Comparison of ENCODE assay signal across 1 cellular context in the genomic region with DNA sequence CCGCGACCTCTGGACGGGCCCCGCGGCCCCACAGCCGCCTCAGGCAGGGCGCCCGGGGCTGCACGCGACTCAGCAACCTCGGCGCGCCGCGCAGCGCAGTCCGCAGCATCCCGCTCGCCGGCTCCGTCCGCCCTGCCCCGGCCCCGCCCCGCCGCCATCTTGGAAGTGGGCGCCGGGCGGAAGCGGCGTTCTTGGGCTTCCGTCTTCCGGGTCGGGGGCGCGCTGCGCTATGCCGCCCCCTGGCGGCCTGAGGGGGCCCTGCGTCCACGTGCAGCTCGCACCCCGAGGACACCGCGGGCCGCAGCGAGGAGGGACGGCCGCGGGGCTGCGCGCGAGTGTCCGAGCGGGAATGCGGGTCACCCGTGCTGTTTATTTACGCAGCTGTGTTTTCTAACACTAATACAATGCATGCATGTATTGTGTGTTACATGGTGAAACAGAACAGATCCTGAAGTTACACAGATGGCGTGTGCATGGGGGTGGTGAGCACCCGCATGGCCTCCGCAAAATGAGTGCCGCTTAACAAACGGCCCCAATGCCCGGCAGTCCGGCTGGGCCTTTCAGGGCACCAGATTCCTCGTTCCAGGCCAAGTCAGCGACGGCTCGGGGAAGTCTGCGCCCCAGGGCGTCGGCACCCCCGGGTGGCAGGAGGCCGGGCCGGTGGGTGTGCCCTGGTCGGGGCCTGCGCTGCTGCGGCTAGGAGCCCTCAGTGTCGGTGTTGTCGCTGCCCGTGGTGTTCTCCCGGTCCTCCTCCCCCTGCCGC.
A peak's percentile ranks its signal among the peaks of the same experiment; 100 is the strongest.
TF ChIP-seq lines count a peak whose summit lies in the region.

DNLZ (minus strand) TSS at position 139 of the 763 bp plus-strand sequence; CDS start at position 109, 30 bp downstream.

TF ChIP-seq in IMR-90, 13 proteins besides CTCF, POLR2A, EP300 and RAD21:
- TF ChIP-seq USF2 (IDR thresholded peaks at IDR 0.05; ENCODE audit: low read depth, low read length) = peak; percentile 55; the same call in 1 of the 2 replicates
- no peak for TF ChIP-seq NFE2L2 (IDR thresholded peaks at IDR 0.05; ENCODE audit: low read depth, low read length)
- TF ChIP-seq SMC3 (IDR thresholded peaks at IDR 0.05; ENCODE audit: low read depth, low read length) = peak; percentile 51
- no peak for TF ChIP-seq CHD1 (IDR thresholded peaks at IDR 0.05; ENCODE audit: low read depth, low read length)
- peak; percentile 83 for TF ChIP-seq MAZ (IDR thresholded peaks at IDR 0.05; ENCODE audit: borderline replicate concordance, low read depth, low read length)
- TF ChIP-seq FOS (IDR thresholded peaks at IDR 0.05; ENCODE audit: low read depth, low read length) = no peak
- no peak for TF ChIP-seq MAFK (IDR thresholded peaks at IDR 0.05; ENCODE audit: low read depth, low read length)
- no peak for TF ChIP-seq RFX5 (IDR thresholded peaks at IDR 0.05; ENCODE audit: low read depth, low read length)
- TF ChIP-seq MXI1 (IDR thresholded peaks at IDR 0.05; ENCODE audit: borderline replicate concordance, low read depth, low read length) = 0 out of 2 replicates have a peak, but pooled peaks have one; percentile 63
- TF ChIP-seq BHLHE40 (IDR thresholded peaks at IDR 0.05; ENCODE audit: low read depth, low read length) = peak; percentile 98
- TF ChIP-seq RCOR1 (IDR thresholded peaks at IDR 0.05; ENCODE audit: insufficient replicate concordance, low read length) = peak; percentile 22
